20 cellular contexts compared by ENCODE assay signal in genomic region chr7:122261442-122261841, GRCh38. TPM values are rescaled to one million over a fixed set of nuclear protein-coding genes. Genes with fewer than 3 reads are reported as not detected.
DNase-seq lines count a peak whose midpoint lies in the region; TF ChIP-seq lines count a peak whose summit lies in the region.
"Had no signal": no experiment of that assay in that cellular context is flagged by ENCODE, and none has a peak within 500 bp of the region (broad histone marks: within the 10 kb centered on the region; RNA-seq: fewer than 3 reads in every experiment).

No MANE protein-coding gene starts in this region.

- H3K27ac ChIP-seq in HUES48 (ENCODE audit: low read depth, low read length): peak overlapping the region; percentile 40
- H3K27ac ChIP-seq in mesendoderm (ENCODE audit: low read depth, low read length): no peak overlapping the region
- H3K27ac ChIP-seq: 22Rv1, A549, C4-2B, GM23248 had no signal

- no peak overlapping the region for H3K4me2 ChIP-seq in mesendoderm (ENCODE audit: low read length)
- H3K4me2 ChIP-seq: A549 had no signal

- H3K79me1 ChIP-seq in mesendoderm (ENCODE audit: low read length): no peaks in the 10 kb centered on the region

- no peak overlapping the region for H3K4ac ChIP-seq in mesendoderm (ENCODE audit: low read depth, low read length)

- no peak overlapping the region for H3K23ac ChIP-seq in mesendoderm (ENCODE audit: low read length)

- peaks cover 1% of the 10 kb centered on the region; the same call in 1 of the 2 replicates for H3K27me3 Mint-ChIP-seq in HFFc6 (ENCODE audit: insufficient read depth)
- H3K27me3 Mint-ChIP-seq: CD4-positive, alpha-beta T cell had no signal

- H3K36me3 ChIP-seq in HUES48 (ENCODE audit: control insufficient read depth, insufficient read depth, low read length): no peaks in the 10 kb centered on the region
- no peaks in the 10 kb centered on the region for H3K36me3 ChIP-seq in mesendoderm (ENCODE audit: control insufficient read depth, insufficient read depth, low read length)

- no peak overlapping the region for H2BK120ac ChIP-seq in mesendoderm (ENCODE audit: low read depth, low read length)

- WGBS in mesendoderm (ENCODE audit: extremely low coverage, insufficient coverage, low lambda C conversion rate): 100% methylated on average over 2 of the region's 4 CpGs

- H3K4me1 Mint-ChIP-seq in HFFc6 (ENCODE audit: low read depth): no peaks in the 10 kb centered on the region

- no peak overlapping the region for H3K27ac Mint-ChIP-seq in HFFc6
- H3K27ac Mint-ChIP-seq: CD4-positive, alpha-beta T cell had no signal

- H3K79me2 ChIP-seq in mesendoderm (ENCODE audit: control insufficient read depth, insufficient read depth, low read length): no peaks in the 10 kb centered on the region

- H3K4me3 ChIP-seq in HUES48 (ENCODE audit: low read depth, low read length) (no peak overlapping the region), mesendoderm (ENCODE audit: low read length) (no peak overlapping the region)
- H3K4me3 ChIP-seq: A549, GM23248, K562 had no signal

- no peak overlapping the region for H2BK5ac ChIP-seq in mesendoderm (ENCODE audit: low read length)

- no peak overlapping the region for H3K56ac ChIP-seq in mesendoderm (ENCODE audit: low read length)

- H3K27me3 ChIP-seq in HUES48 (ENCODE audit: control insufficient read depth, insufficient read depth, low read length): no peaks in the 10 kb centered on the region
- H3K27me3 ChIP-seq in mesendoderm (ENCODE audit: insufficient read depth, low read length, poor library complexity): no peaks in the 10 kb centered on the region

- no peaks in the 10 kb centered on the region for H3K36me3 Mint-ChIP-seq in HFFc6 (ENCODE audit: low read depth)

- H2AK5ac ChIP-seq in mesendoderm (ENCODE audit: low read length): no peak overlapping the region

- no peak for TF ChIP-seq CTCF in HFFc6 (IDR thresholded peaks at IDR 0.05)

- no peak overlapping the region for H3K9ac ChIP-seq in HUES48 (ENCODE audit: low read depth, low read length)
- no peak overlapping the region for H3K9ac ChIP-seq in mesendoderm (ENCODE audit: low read length)
- H3K9ac ChIP-seq: GM23248 had no signal

- peak; percentile 21 to 50 for DNase-seq in NCI-H524 (lab: John Stamatoyannopoulos, UW)
- DNase-seq in NCI-H524 treated with DMSO at 0.1 percent for 48 hours (lab: John Stamatoyannopoulos, UW): no peak
- peak; percentile 65 for DNase-seq in NCI-H69 (lab: John Stamatoyannopoulos, UW)
- DNase-seq in mesendoderm: no peak
- no peak for DNase-seq in NCI-H1694 (lab: John Stamatoyannopoulos, UW)
- DNase-seq in NCI-H1930 (lab: John Stamatoyannopoulos, UW): no peak
- no peak for DNase-seq in HFFc6
- DNase-seq: AML-193; Caco-2; CD4-positive, alpha-beta T cell; GM23248; H7; IMR-90 had no signal

- peaks cover 10% of the 10 kb centered on the region for H3K9me3 Mint-ChIP-seq in HFFc6

- no peak overlapping the region for H4K8ac ChIP-seq in mesendoderm (ENCODE audit: low read depth, low read length)

- peak overlapping the region; percentile 11 for H2BK15ac ChIP-seq in mesendoderm (replicated peaks; ENCODE audit: low read depth)

- no peak overlapping the region for H4K5ac ChIP-seq in mesendoderm (ENCODE audit: low read length)

- H3K4me1 ChIP-seq in HUES48 (ENCODE audit: control insufficient read depth, insufficient read depth, low read length): peaks cover 30% of the 10 kb centered on the region
- H3K4me1 ChIP-seq in mesendoderm (ENCODE audit: control insufficient read depth, low read depth, low read length): no peaks in the 10 kb centered on the region
- H3K4me1 ChIP-seq: A549, Caco-2 had no signal

- no peaks in the 10 kb centered on the region for H3K9me3 ChIP-seq in HUES48 (ENCODE audit: control insufficient read depth, insufficient read depth, low read length)
- H3K9me3 ChIP-seq: A549, Caco-2 had no signal

- H3K18ac ChIP-seq in mesendoderm (ENCODE audit: low read length): no peak overlapping the region

- no peak overlapping the region for H3K4me3 Mint-ChIP-seq in HFFc6
- H3K4me3 Mint-ChIP-seq: CD4-positive, alpha-beta T cell had no signal

RNA-seq across cellular contexts. Expression of gene FEZF1, which starts 43.1 kb away (rescaled TPM):
- polyA plus RNA-seq in mesendoderm (2013, experiment 1 of 2): 0.46 TPM
- polyA plus RNA-seq in mesendoderm (2013, experiment 2 of 2): 0.24 TPM
- total RNA-seq in HFFc6 (2021; fragmentation: NEBNext Ultra II Directional; extraction: Animal tissue kit (Norgen Biotek cat#: 25700)): not detected
- total RNA-seq: Caco-2; CD4-positive, alpha-beta T cell; GM23248; HT1080; IMR-90; K562 had no signal
- polyA plus RNA-seq: A549, BJ, GM23248, IMR-90, K562 had no signal

Comparison
In these comparisons a context has a peak if more than half of its experiments do, and no peak if none do; other contexts are left out.
1. DNase-seq: peak in NCI-H524 (2 of 2) and NCI-H69 (single experiment); none in NCI-H524 treated with DMSO at 0.1 percent for 48 hours (single experiment), mesendoderm (single experiment), NCI-H1694 (single experiment), NCI-H1930 (0 of 2) and HFFc6 (single experiment).